ENCODE assay signal across 25 cellular contexts in genomic region chr20:19019734-19020364, GRCh38.
A peak's percentile ranks its signal among the peaks of the same experiment; 100 is the strongest.
DNase-seq lines count a peak whose midpoint lies in the region; ATAC-seq and TF ChIP-seq lines count a peak whose summit lies in the region.
"Had no signal": no experiment of that assay in that cellular context is flagged by ENCODE, and none has a peak within 500 bp of the region (broad histone marks: within the 10 kb centered on the region; RNA-seq: fewer than 3 reads in every experiment).

No MANE protein-coding gene starts in this region.

- H3K27me3 Mint-ChIP-seq in endodermal cell (ENCODE audit: insufficient read depth): no peaks in the 10 kb centered on the region

- 90 to 93% methylated on average over 2 to 5 of the region's 5 CpGs for WGBS in endodermal cell (ENCODE audit: insufficient coverage in 1 of 2, insufficient read length in 1 of 2), 2 experiments
- WGBS in trophoblast cell (ENCODE audit: extremely low coverage, insufficient coverage, insufficient read length): no CpG with 5 or more reads among the region's 5 CpGs

- H2BK12ac ChIP-seq in trophoblast cell (ENCODE audit: low read length): no peak overlapping the region

- H3K27ac Mint-ChIP-seq in endodermal cell: no peak overlapping the region
- H3K27ac Mint-ChIP-seq: activated B cell treated with CpG ODN at 0.5 μM for 24 hours; activated naive CD8-positive, alpha-beta T cell had no signal

- H3K14ac ChIP-seq in trophoblast cell (ENCODE audit: low read length): no peak overlapping the region

- H3K23ac ChIP-seq in trophoblast cell (ENCODE audit: low read length): no peak overlapping the region

- no peak overlapping the region for H3K4ac ChIP-seq in trophoblast cell (ENCODE audit: low read depth, low read length)

- H3K27ac ChIP-seq in endodermal cell (ENCODE audit: low read depth, low read length) (no peak overlapping the region), trophoblast cell (ENCODE audit: low read depth, low read length) (no peak overlapping the region)
- H3K27ac ChIP-seq: GM23248, KMS-11, lower lobe of right lung, skin epidermis had no signal

- H3K79me2 ChIP-seq in Loucy (ENCODE audit: insufficient read depth, low read length): no peaks in the 10 kb centered on the region
- H3K79me2 ChIP-seq in trophoblast cell (ENCODE audit: control insufficient read depth, insufficient read depth, low read length, poor library complexity): no peaks in the 10 kb centered on the region

- H3K4me1 ChIP-seq in Loucy (ENCODE audit: insufficient read depth, low read length, poor library complexity, severe bottlenecking): no peaks in the 10 kb centered on the region
- H3K4me1 ChIP-seq in endodermal cell (ENCODE audit: control insufficient read depth, insufficient read depth, low read length): no peaks in the 10 kb centered on the region
- no peaks in the 10 kb centered on the region for H3K4me1 ChIP-seq in trophoblast cell (ENCODE audit: control insufficient read depth in 1 of 2, insufficient read depth in 2 of 2, low read length in 2 of 2)
- H3K4me1 ChIP-seq: lower lobe of right lung had no signal

- ATAC-seq in GM21619 (IDR thresholded peaks at IDR 0.05; ENCODE audit: unreplicated experiment): no peak
- ATAC-seq: lower lobe of right lung had no signal

- H3K27me3 ChIP-seq in GM06990 (replicated peaks; ENCODE audit: control insufficient read depth, insufficient read depth, low read length) (no peaks in the 10 kb centered on the region), Loucy (ENCODE audit: insufficient read depth, low read length, poor library complexity, severe bottlenecking) (no peaks in the 10 kb centered on the region), endodermal cell (ENCODE audit: control insufficient read depth, insufficient read depth, low read length, poor library complexity, severe bottlenecking) (no peaks in the 10 kb centered on the region), trophoblast cell (ENCODE audit: insufficient read depth, low read length) (no peaks in the 10 kb centered on the region)

- H2BK5ac ChIP-seq in trophoblast cell (ENCODE audit: low read depth, low read length, poor library complexity): no peak overlapping the region

- H3F3A ChIP-seq in Loucy (ENCODE audit: low read depth): no peaks in the 10 kb centered on the region

- no peaks in the 10 kb centered on the region for H3K9me2 ChIP-seq in Loucy (replicated peaks; ENCODE audit: low read depth, low read length)

- H3K18ac ChIP-seq in trophoblast cell (ENCODE audit: low read length): no peak overlapping the region

- no peak overlapping the region for H4K12ac ChIP-seq in trophoblast cell (ENCODE audit: low read depth, low read length)

- H4K8ac ChIP-seq in trophoblast cell (ENCODE audit: low read depth, low read length): no peak overlapping the region

- no peak for DNase-seq in GM06990 (ENCODE audit: extremely low read depth, insufficient read length)
- no peak for DNase-seq in endodermal cell
- DNase-seq in trophoblast cell: no peak
- no peak for DNase-seq in activated T-cell treated with anti-CD3 and anti-CD28 coated beads for 4 hours
- no peak for DNase-seq in OCI-M1 (lab: John Stamatoyannopoulos, UW)
- DNase-seq: activated B cell treated with CpG ODN at 0.5 μM for 24 hours; activated CD8-positive, alpha-beta memory T cell treated with anti-CD3 and anti-CD28 coated beads, Interleukin-2, amount 50 U/mL, for 48 hours; aorta; C1 segment of cervical spinal cord; caudate nucleus; GM23248; kidney; lower lobe of right lung; MV-4-11; NCI-H1694 treated with DMSO at 0.1 percent for 48 hours; NCI-H526 treated with DMSO at 0.1 percent for 48 hours; SHP77; stimulated activated CD4-positive, alpha-beta T cell treated with anti-CD3 and anti-CD28 coated beads, Interleukin-2, amount 100 ng/mL, for 24 hours; substantia nigra; T1000 had no signal

- H4K91ac ChIP-seq in trophoblast cell (ENCODE audit: low read depth, low read length): no peak overlapping the region

- no peaks in the 10 kb centered on the region for H3K9me3 ChIP-seq in Loucy (ENCODE audit: insufficient read depth, low read depth, low read length)
- no peaks in the 10 kb centered on the region for H3K9me3 ChIP-seq in endodermal cell (ENCODE audit: control insufficient read depth, low read length)
- peaks cover 6% of the 10 kb centered on the region for H3K9me3 ChIP-seq in trophoblast cell (ENCODE audit: insufficient read depth, low read depth, low read length)
- H3K9me3 ChIP-seq: lower lobe of right lung had no signal

- no peak overlapping the region for H2AFZ ChIP-seq in Loucy (ENCODE audit: low read length)
- H2AFZ ChIP-seq in trophoblast cell (ENCODE audit: insufficient read depth, low read length, poor library complexity): no peak overlapping the region
- H2AFZ ChIP-seq: GM23248 had no signal

- H3K4me3 ChIP-seq in GM06990 (replicated peaks; ENCODE audit: low read depth, low read length) (no peak overlapping the region), Loucy (ENCODE audit: low read length, poor library complexity, severe bottlenecking) (no peak overlapping the region), endodermal cell (ENCODE audit: low read length) (no peak overlapping the region), trophoblast cell (ENCODE audit: low read depth, low read length) (no peak overlapping the region)
- H3K4me3 ChIP-seq: GM23248, lower lobe of right lung, skin epidermis had no signal

- no peaks in the 10 kb centered on the region for H3K36me3 ChIP-seq in GM06990 (ENCODE audit: control insufficient read depth, insufficient read depth, low read length)
- H3K36me3 ChIP-seq in Loucy (ENCODE audit: insufficient read depth, low read length): no peaks in the 10 kb centered on the region
- no peaks in the 10 kb centered on the region for H3K36me3 ChIP-seq in endodermal cell (ENCODE audit: control insufficient read depth, insufficient read depth, low read length)
- no peaks in the 10 kb centered on the region for H3K36me3 ChIP-seq in trophoblast cell (ENCODE audit: control insufficient read depth in 1 of 2, insufficient read depth in 2 of 2, low read length in 2 of 2)
- H3K36me3 ChIP-seq: lower lobe of right lung had no signal

- no peaks in the 10 kb centered on the region for H3K9me3 Mint-ChIP-seq in endodermal cell
- H3K9me3 Mint-ChIP-seq: activated B cell treated with CpG ODN at 0.5 μM for 24 hours had no signal

- H3K4me1 Mint-ChIP-seq in endodermal cell: peaks cover 2% of the 10 kb centered on the region
- H3K4me1 Mint-ChIP-seq: activated B cell treated with CpG ODN at 0.5 μM for 24 hours had no signal

- H3K4me3 Mint-ChIP-seq in endodermal cell: no peak overlapping the region
- H3K4me3 Mint-ChIP-seq: activated B cell treated with CpG ODN at 0.5 μM for 24 hours; activated naive CD8-positive, alpha-beta T cell had no signal

- H3K9ac ChIP-seq in Loucy (ENCODE audit: low read depth, low read length, poor library complexity, severe bottlenecking): no peak overlapping the region
- no peak overlapping the region for H3K9ac ChIP-seq in endodermal cell (ENCODE audit: extremely low read depth, low read length, poor library complexity, severe bottlenecking)
- H3K9ac ChIP-seq in trophoblast cell (ENCODE audit: low read length): peak overlapping the region; percentile 38
- H3K9ac ChIP-seq: GM23248, KMS-11 had no signal

- H2AK5ac ChIP-seq in trophoblast cell (ENCODE audit: low read length): no peak overlapping the region

- H4K20me1 ChIP-seq in Loucy (ENCODE audit: insufficient read depth, low read length, poor library complexity, severe bottlenecking): no peaks in the 10 kb centered on the region

- no peaks in the 10 kb centered on the region for H3K79me1 ChIP-seq in trophoblast cell (ENCODE audit: low read length)

- TF ChIP-seq CTCF in GM06990 (IDR thresholded peaks at IDR 0.05; ENCODE audit: insufficient read depth, low read length, poor library complexity, severe bottlenecking) (peak; percentile 13), Loucy (conservative IDR thresholded peaks at IDR 0.05; ENCODE audit: low read length) (peak; percentile 32; the same call in 1 of the 2 replicates), endodermal cell (conservative IDR thresholded peaks at IDR 0.05) (peak; percentile 51)

- H3K4me2 ChIP-seq in Loucy (ENCODE audit: low read depth, low read length, poor library complexity, severe bottlenecking) (no peak overlapping the region), trophoblast cell (ENCODE audit: low read length) (no peak overlapping the region)
- H3K4me2 ChIP-seq: KMS-11 had no signal

- no peak overlapping the region for H2BK120ac ChIP-seq in trophoblast cell (ENCODE audit: insufficient read depth, low read length, poor library complexity)

- no peaks in the 10 kb centered on the region for H3K36me3 Mint-ChIP-seq in endodermal cell (ENCODE audit: low read depth)
- H3K36me3 Mint-ChIP-seq: activated naive CD8-positive, alpha-beta T cell had no signal
